ENCODE assay signal across 8 cellular contexts in the genomic region with DNA sequence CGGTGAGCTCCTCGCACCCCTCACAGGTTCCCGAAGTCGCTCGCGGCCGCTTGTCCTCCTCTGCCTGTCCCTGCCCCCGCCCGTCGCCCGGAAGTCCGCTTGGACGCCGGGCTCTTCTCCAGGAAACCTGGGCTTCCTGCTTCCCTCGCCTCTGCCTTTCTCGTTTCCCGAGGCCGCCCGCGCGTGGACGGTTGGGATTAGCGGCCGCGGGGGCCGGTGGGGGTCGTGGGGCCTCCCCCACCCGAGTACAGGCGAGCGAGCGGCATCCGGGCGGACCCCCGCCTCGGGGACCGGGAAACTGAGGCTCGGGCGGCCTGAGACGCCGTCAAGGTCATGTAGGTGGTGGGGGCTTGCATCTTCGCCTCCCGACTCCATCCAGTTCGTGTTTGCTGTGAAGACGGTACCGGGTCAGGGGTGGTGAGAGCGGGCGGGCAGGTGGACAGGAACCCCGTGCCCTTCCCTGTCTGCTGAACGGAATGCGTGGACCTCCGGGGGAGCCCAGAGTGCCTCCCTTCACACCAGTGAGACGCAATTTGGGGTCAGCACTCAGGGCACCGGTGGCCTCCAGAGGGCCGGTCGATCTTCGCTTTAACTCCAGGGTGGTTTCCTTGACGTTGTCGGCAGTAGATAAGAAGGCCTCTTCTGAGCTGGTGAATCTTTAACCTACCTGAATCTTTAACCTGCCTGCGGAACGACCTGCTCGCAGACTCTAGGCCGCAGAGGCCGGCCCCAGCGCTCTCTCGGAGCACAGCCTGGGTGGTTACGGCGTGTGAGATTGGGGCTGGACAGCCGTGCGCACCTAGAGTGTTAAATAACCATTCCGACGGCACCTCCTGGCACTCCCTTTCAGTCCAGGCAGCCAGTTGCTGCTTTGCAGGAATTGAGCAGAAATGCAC. TPM values are rescaled to one million over a fixed set of nuclear protein-coding genes. Genes with fewer than 3 reads are reported as not detected.
DNase-seq lines count a peak whose midpoint lies in the region; ATAC-seq, FAIRE-seq and TF ChIP-seq lines count a peak whose summit lies in the region.

No MANE protein-coding gene starts in this region.

- H3K4me3 Mint-ChIP-seq in Calu3 (ENCODE audit: low read depth, unreplicated experiment), result peak overlapping the region; percentile 89
- peak overlapping the region; percentile 98 for H3K4me3 Mint-ChIP-seq in GM23338
- peak overlapping the region; percentile 91 for H3K4me3 Mint-ChIP-seq in central memory CD8-positive, alpha-beta T cell
- H3K4me3 Mint-ChIP-seq in stimulated activated naive CD8-positive, alpha-beta T cell treated with anti-CD3 and anti-CD28 coated beads, Interleukin-15, amount 100 ng/mL, for 72 hours, result peak overlapping the region; percentile 92 to 95

- TF ChIP-seq RAD21 in liver (IDR thresholded peaks at IDR 0.05), result no peak

- H3K4me2 ChIP-seq in GM23338, result peak overlapping the region; percentile 99

- H3K27me3 Mint-ChIP-seq in Calu3 (ENCODE audit: unreplicated experiment), result no peaks in the 10 kb centered on the region
- peaks cover 25% of the 10 kb centered on the region for H3K27me3 Mint-ChIP-seq in GM23338 (ENCODE audit: insufficient read depth, low read depth, poor library complexity)
- no peaks in the 10 kb centered on the region for H3K27me3 Mint-ChIP-seq in central memory CD8-positive, alpha-beta T cell
- H3K27me3 Mint-ChIP-seq in stimulated activated naive CD8-positive, alpha-beta T cell treated with anti-CD3 and anti-CD28 coated beads, Interleukin-15, amount 100 ng/mL, for 72 hours, result no peaks in the 10 kb centered on the region

- under 1% methylated on average over 71 of the region's 71 CpGs for WGBS in liver

- intact Hi-C loops in Calu3 (cut with micrococcal nuclease; ENCODE audit: unreplicated experiment), result no loop called here

- peaks cover 53% of the 10 kb centered on the region for H3K4me1 Mint-ChIP-seq in Calu3 (ENCODE audit: low read depth, unreplicated experiment)
- H3K4me1 Mint-ChIP-seq in GM23338, result peaks cover 36% of the 10 kb centered on the region
- peaks cover 66% of the 10 kb centered on the region for H3K4me1 Mint-ChIP-seq in central memory CD8-positive, alpha-beta T cell
- H3K4me1 Mint-ChIP-seq in stimulated activated naive CD8-positive, alpha-beta T cell treated with anti-CD3 and anti-CD28 coated beads, Interleukin-15, amount 100 ng/mL, for 72 hours, result peaks cover 81% of the 10 kb centered on the region

- H3K27me3 ChIP-seq in GM23338 (ENCODE audit: insufficient read depth) (peaks cover 36% of the 10 kb centered on the region), liver (ENCODE audit: control insufficient read depth in 4 of 4, insufficient read depth in 4 of 4, low read length in 3 of 4) (no peaks in the 10 kb centered on the region)

- H3K27ac ChIP-seq in GM23338 (ENCODE audit: low read depth) (no peak overlapping the region), liver (ENCODE audit: low read depth in 1 of 2, low read length in 2 of 2) (peak overlapping the region; percentile 90 to 93)

- peaks cover 54% of the 10 kb centered on the region for H3K79me2 ChIP-seq in GM23338 (replicated peaks; ENCODE audit: insufficient read depth)

- H3K9me2 ChIP-seq in GM23338 (ENCODE audit: insufficient read depth), result no peaks in the 10 kb centered on the region

- H3K9ac ChIP-seq in liver (ENCODE audit: low read depth in 1 of 2, low read length in 2 of 2), result peak overlapping the region; percentile 88 to 99

- BruUV-seq in Calu3 (replicated peaks; lab: Mats Ljungman, UMichigan), result no TSS peak

- FAIRE-seq in RCC 7860 (lab: Jason Lieb, UNC), result no peak

- ATAC-seq in GM23338 (no peak; the same call in 2 of the 3 replicates), HG02885 (IDR thresholded peaks at IDR 0.05; ENCODE audit: poor library complexity, unreplicated experiment) (no peak)
- ATAC-seq in central memory CD8-positive, alpha-beta T cell (replicated peaks; ENCODE audit: extremely low read depth, poor library complexity, severe bottlenecking), result peak; percentile 4
- peak; percentile 0 for ATAC-seq in stimulated activated naive CD8-positive, alpha-beta T cell treated with anti-CD3 and anti-CD28 coated beads, Interleukin-15, amount 100 ng/mL, for 72 hours

- DNase-seq in Calu3 (peak; percentile 48), GM23338 (ENCODE audit: low spot score) (peak; percentile 40), RCC 7860 (ENCODE audit: low spot score) (peak; percentile 32), SIG-M5 (lab: John Stamatoyannopoulos, UW) (no peak)
- no peak for DNase-seq in central memory CD8-positive, alpha-beta T cell (ENCODE audit: low spot score in 2 of 2)
- peak in 1 of 2 donors; percentile 28 for DNase-seq in stimulated activated naive CD8-positive, alpha-beta T cell treated with anti-CD3 and anti-CD28 coated beads, Interleukin-15, amount 100 ng/mL, for 72 hours

- TF ChIP-seq CTCF in Calu3 (IDR thresholded peaks at IDR 0.05; ENCODE audit: unreplicated experiment), result no peak
- TF ChIP-seq CTCF in GM23338 (conservative IDR thresholded peaks at IDR 0.05; ENCODE audit: low read depth in 2 of 2), result no peak
- TF ChIP-seq CTCF in liver (IDR thresholded peaks at IDR 0.05; ENCODE audit: low read depth, low read length, missing input control), result no peak

- H3K4me1 ChIP-seq in GM23338 (ENCODE audit: insufficient read depth) (peaks cover 28% of the 10 kb centered on the region), liver (ENCODE audit: control insufficient read depth in 4 of 4, insufficient read depth in 4 of 4, low read length in 3 of 4) (peaks cover 26 to 53% (median 46%) of the 10 kb centered on the region in 4 donors)

- CTCF ChIA-PET in Calu3 (lab: Charles Lee), result interaction anchor here (0.5 to 1.6 kb wide), 6 partner anchors 19 to 306 kb away, joined by 3 to 7 read pairs (median 5); no protein-coding TSS in a partner anchor

- H3K27ac Mint-ChIP-seq in Calu3 (ENCODE audit: unreplicated experiment) (peak overlapping the region; percentile 97), GM23338 (peak overlapping the region; percentile 98)
- peak overlapping the region; percentile 94 for H3K27ac Mint-ChIP-seq in central memory CD8-positive, alpha-beta T cell (ENCODE audit: low read depth)
- H3K27ac Mint-ChIP-seq in stimulated activated naive CD8-positive, alpha-beta T cell treated with anti-CD3 and anti-CD28 coated beads, Interleukin-15, amount 100 ng/mL, for 72 hours, result peak overlapping the region; percentile 97 to 99

- H3K36me3 Mint-ChIP-seq in Calu3 (ENCODE audit: insufficient read depth, unreplicated experiment) (peaks cover 72% of the 10 kb centered on the region), GM23338 (ENCODE audit: low read depth) (peaks cover 19% of the 10 kb centered on the region; the same call in 2 of the 3 replicates)
- H3K36me3 Mint-ChIP-seq in central memory CD8-positive, alpha-beta T cell (ENCODE audit: insufficient read depth), result peaks cover 36% of the 10 kb centered on the region

- H3K4me3 ChIP-seq in GM23338, result peak overlapping the region; percentile 93
- H3K4me3 ChIP-seq in liver (ENCODE audit: low read depth in 1 of 3, low read length in 3 of 3), result peak overlapping the region; percentile 88 to 96 (median 89)

- H3K9me3 Mint-ChIP-seq in Calu3 (ENCODE audit: low read depth, unreplicated experiment), result no peaks in the 10 kb centered on the region
- H3K9me3 Mint-ChIP-seq in GM23338, result no peaks in the 10 kb centered on the region
- no peaks in the 10 kb centered on the region for H3K9me3 Mint-ChIP-seq in central memory CD8-positive, alpha-beta T cell
- H3K9me3 Mint-ChIP-seq in stimulated activated naive CD8-positive, alpha-beta T cell treated with anti-CD3 and anti-CD28 coated beads, Interleukin-15, amount 100 ng/mL, for 72 hours, result no peaks in the 10 kb centered on the region

- H4K20me1 ChIP-seq in GM23338 (replicated peaks; ENCODE audit: insufficient read depth), result peaks cover 50% of the 10 kb centered on the region

- no peak overlapping the region for H2AFZ ChIP-seq in GM23338

- H3K36me3 ChIP-seq in GM23338 (ENCODE audit: insufficient read depth) (no peaks in the 10 kb centered on the region), liver (ENCODE audit: control insufficient read depth in 4 of 4, insufficient read depth in 3 of 4, low read depth in 1 of 4, low read length in 3 of 4) (peaks cover 0 to 2% (median 0%) of the 10 kb centered on the region in 4 donors)

- no peaks in the 10 kb centered on the region for H3F3A ChIP-seq in GM23338 (replicated peaks; ENCODE audit: low read depth)

- H3K9me3 ChIP-seq in liver (ENCODE audit: control insufficient read depth in 4 of 4, low read length in 3 of 4), result no peaks in the 10 kb centered on the region

TF ChIP-seq in GM23338, 12 proteins besides CTCF, POLR2A, EP300 and RAD21 (continues in another document):
- no peak for TF ChIP-seq EZH2phosphoT487 (IDR thresholded peaks at IDR 0.05; ENCODE audit: unreplicated experiment)

TF ChIP-seq in liver, 16 proteins besides CTCF, POLR2A, EP300 and RAD21:
- TF ChIP-seq TAF1 (conservative IDR thresholded peaks at IDR 0.05) (no peak), GABPA (IDR thresholded peaks at IDR 0.05 in 1 of 2, conservative IDR thresholded peaks at IDR 0.05 in 1 of 2) (no peak), HNF4A (conservative IDR thresholded peaks at IDR 0.05) (no peak), HNF4G (IDR thresholded peaks at IDR 0.05) (no peak), FOXA2 (IDR thresholded peaks at IDR 0.05) (no peak), FOXA1 (IDR thresholded peaks at IDR 0.05) (no peak)
- TF ChIP-seq, protein P1, sequence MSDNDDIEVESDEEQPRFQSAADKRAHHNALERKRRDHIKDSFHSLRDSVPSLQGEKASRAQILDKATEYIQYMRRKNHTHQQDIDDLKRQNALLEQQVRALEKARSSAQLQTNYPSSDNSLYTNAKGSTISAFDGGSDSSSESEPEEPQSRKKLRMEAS (IDR thresholded peaks at IDR 0.05), result no peak

RNA-seq across cellular contexts. Expression of a gene that starts 0.7 kb away (rescaled TPM):
- total RNA-seq in Calu3 (2022), result 510 and 512 TPM in 2 replicates
- total RNA-seq in GM23338 (2014; rRNA removed; shearing (Covaris generic)), result 199 and 210 TPM in 2 replicates
- 292 and 306 TPM in 2 replicates for polyA plus RNA-seq in GM23338 (2016; fragmentation: Nextera tagmentation; extraction: Ambion mirVana)
- 100 to 1,000 TPM; 151 to 208 TPM for total RNA-seq in liver
- 100 to 1,000 TPM; 217 to 282 TPM for polyA plus RNA-seq in liver

RNA-seq across cellular contexts. Expression of a gene that starts 19.9 kb away (rescaled TPM):
- total RNA-seq in Calu3 (2022), result 38.1 and 39.3 TPM in 2 replicates
- 11.3 and 14.0 TPM in 2 replicates for total RNA-seq in GM23338 (2014; rRNA removed; shearing (Covaris generic))
- polyA plus RNA-seq in GM23338 (2016; fragmentation: Nextera tagmentation; extraction: Ambion mirVana), result 67.6 and 75.9 TPM in 2 replicates
- total RNA-seq in liver, result 1 to 10 TPM; 4.0 to 6.9 TPM
- polyA plus RNA-seq in liver, result 1 to 10 TPM; 6.0 to 7.5 TPM

RNA-seq across cellular contexts. Expression of a gene that starts 25.9 kb away (rescaled TPM):
- 69.1 and 72.3 TPM in 2 replicates for total RNA-seq in Calu3 (2022)
- total RNA-seq in GM23338 (2014; rRNA removed; shearing (Covaris generic)), result 81.2 and 92.4 TPM in 2 replicates
- 172 and 182 TPM in 2 replicates for polyA plus RNA-seq in GM23338 (2016; fragmentation: Nextera tagmentation; extraction: Ambion mirVana)
- 10 to 100 TPM; 38.9 to 44.4 TPM for total RNA-seq in liver
- 100 to 1,000 TPM in 1 of 2 donors, 10 to 100 TPM in 1; 79.5 to 119 TPM for polyA plus RNA-seq in liver

RNA-seq across cellular contexts. Expression of a gene that starts 56.9 kb away (rescaled TPM):
- 238 and 262 TPM in 2 replicates for total RNA-seq in Calu3 (2022)
- total RNA-seq in GM23338 (2014; rRNA removed; shearing (Covaris generic)), result 84.0 and 87.5 TPM in 2 replicates
- 104 and 121 TPM in 2 replicates for polyA plus RNA-seq in GM23338 (2016; fragmentation: Nextera tagmentation; extraction: Ambion mirVana)
- 100 to 1,000 TPM; 147 to 251 TPM for total RNA-seq in liver
- 100 to 1,000 TPM; 186 to 245 TPM for polyA plus RNA-seq in liver

Comparison
In these comparisons a context has a peak if more than half of its experiments do, and no peak if none do; other contexts are left out.
1. DNase-seq: peak in Calu3 (single experiment), GM23338 (single experiment) and RCC 7860 (single experiment); none in central memory CD8-positive, alpha-beta T cell (0 of 2) and SIG-M5 (single experiment).
2. ATAC-seq: peak in central memory CD8-positive, alpha-beta T cell (single experiment) and stimulated activated naive CD8-positive, alpha-beta T cell treated with anti-CD3 and anti-CD28 coated beads, Interleukin-15, amount 100 ng/mL, for 72 hours (single experiment); none in GM23338 (single experiment) and HG02885 (single experiment).
3. Peak in every context shown above with its lines, with median percentiles within 50 percentile points of each other: H3K27ac Mint-ChIP-seq and H3K4me3 Mint-ChIP-seq.